ENCODE assay signal across 18 cellular contexts in genomic region chr7:95004618-95005282, GRCh38.
DNase-seq lines count a peak whose midpoint lies in the region; ATAC-seq, FAIRE-seq and TF ChIP-seq lines count a peak whose summit lies in the region.
"Had no signal": no experiment of that assay in that cellular context is flagged by ENCODE, and none has a peak within 500 bp of the region (broad histone marks: within the 10 kb centered on the region; RNA-seq: fewer than 3 reads in every experiment).

No MANE protein-coding gene starts in this region.

- H3K4me1 ChIP-seq in right atrium auricular region (no peaks in the 10 kb centered on the region), aorta (ENCODE audit: control insufficient read depth in 1 of 2, insufficient read depth in 2 of 2, low read length in 2 of 2) (no peaks in the 10 kb centered on the region), small intestine (ENCODE audit: control insufficient read depth in 2 of 2, insufficient read depth in 1 of 2, low read depth in 1 of 2, low read length in 1 of 2) (no peaks in the 10 kb centered on the region)

- TF ChIP-seq CTCF in right atrium auricular region (IDR thresholded peaks at IDR 0.05) = no peak

- no peak for FAIRE-seq in small intestine (lab: Jason Lieb, UNC)

- intact Hi-C loops in Right ventricle myocardium superior (cut with DNase I) = no loop called here
- intact Hi-C loops in left ventricle myocardium superior (cut with micrococcal nuclease) = no loop called here
- intact Hi-C loops in aorta (cut with DNase I) = no loop called here

- H3K27ac ChIP-seq in right atrium auricular region (peak overlapping the region in 1 of 2 donors; percentile 57), aorta (ENCODE audit: low read depth in 1 of 2, low read length in 2 of 2) (no peak overlapping the region), small intestine (ENCODE audit: low read depth in 1 of 2, low read length in 1 of 2) (no peak overlapping the region)
- H3K27ac ChIP-seq: cardiac muscle cell had no signal

- H3K27me3 ChIP-seq in right atrium auricular region = no peaks in the 10 kb centered on the region
- H3K27me3 ChIP-seq in aorta (ENCODE audit: control insufficient read depth in 1 of 2, insufficient read depth in 2 of 2, low read length in 1 of 2) = no peaks in the 10 kb centered on the region
- no peaks in the 10 kb centered on the region for H3K27me3 ChIP-seq in small intestine (ENCODE audit: control insufficient read depth in 2 of 2, insufficient read depth in 2 of 2, low read length in 2 of 2)
- H3K27me3 ChIP-seq: cardiac muscle cell had no signal

- no peaks in the 10 kb centered on the region for H3K36me3 ChIP-seq in right atrium auricular region
- H3K36me3 ChIP-seq in aorta (ENCODE audit: control insufficient read depth in 1 of 2, insufficient read depth in 2 of 2, low read length in 1 of 2) = no peaks in the 10 kb centered on the region
- no peaks in the 10 kb centered on the region for H3K36me3 ChIP-seq in small intestine (ENCODE audit: control insufficient read depth in 2 of 2, insufficient read depth in 2 of 2, low read length in 2 of 2)
- H3K36me3 ChIP-seq: cardiac muscle cell had no signal

- WGBS in aorta, 2 donors = 67 to 69% methylated on average over 6 of the region's 6 CpGs
- WGBS in small intestine, 3 donors = 62 to 64% (median 63%) methylated on average over 6 of the region's 6 CpGs

- ATAC-seq in Right ventricle myocardium superior (ENCODE audit: poor library complexity) = peak; percentile 96
- ATAC-seq in left ventricle myocardium superior = peak; percentile 99
- peak; percentile 63 for ATAC-seq in aorta (ENCODE audit: low FRiP score)
- ATAC-seq: Panc1, sciatic nerve, T-helper 17 cell had no signal

- DNase-seq in Right ventricle myocardium superior (no peak), right atrium auricular region (ENCODE audit: low spot score) (no peak), SHP77 treated with DMSO at 0.1 percent for 48 hours (lab: John Stamatoyannopoulos, UW) (peak; percentile 50), left ventricle myocardium superior (no peak), aorta (no peak), NCI-H2029 (lab: John Stamatoyannopoulos, UW) (no peak), CD1c-positive myeloid dendritic cell (ENCODE audit: extremely low spot score) (no peak), small intestine (no peak)
- DNase-seq: activated CD4-positive, alpha-beta T cell treated with anti-CD3 and anti-CD28 coated beads for 1 hour; activated T-cell treated with anti-CD3 and anti-CD28 coated beads for 4 hours; COR-L47; endodermal cell; foreskin fibroblast; mesendoderm; T-helper 17 cell had no signal

- H3K9me3 ChIP-seq in right atrium auricular region (no peaks in the 10 kb centered on the region), aorta (ENCODE audit: control insufficient read depth, low read length) (no peaks in the 10 kb centered on the region), small intestine (ENCODE audit: control insufficient read depth, low read depth) (no peaks in the 10 kb centered on the region)

- H3K4me3 ChIP-seq in right atrium auricular region (peak overlapping the region in 1 of 2 donors; percentile 17), aorta (ENCODE audit: low read length in 2 of 2) (no peak overlapping the region), small intestine (ENCODE audit: low read depth in 1 of 2, low read length in 2 of 2) (no peak overlapping the region)
- H3K4me3 ChIP-seq: cardiac muscle cell had no signal
